In the genomic region with DNA sequence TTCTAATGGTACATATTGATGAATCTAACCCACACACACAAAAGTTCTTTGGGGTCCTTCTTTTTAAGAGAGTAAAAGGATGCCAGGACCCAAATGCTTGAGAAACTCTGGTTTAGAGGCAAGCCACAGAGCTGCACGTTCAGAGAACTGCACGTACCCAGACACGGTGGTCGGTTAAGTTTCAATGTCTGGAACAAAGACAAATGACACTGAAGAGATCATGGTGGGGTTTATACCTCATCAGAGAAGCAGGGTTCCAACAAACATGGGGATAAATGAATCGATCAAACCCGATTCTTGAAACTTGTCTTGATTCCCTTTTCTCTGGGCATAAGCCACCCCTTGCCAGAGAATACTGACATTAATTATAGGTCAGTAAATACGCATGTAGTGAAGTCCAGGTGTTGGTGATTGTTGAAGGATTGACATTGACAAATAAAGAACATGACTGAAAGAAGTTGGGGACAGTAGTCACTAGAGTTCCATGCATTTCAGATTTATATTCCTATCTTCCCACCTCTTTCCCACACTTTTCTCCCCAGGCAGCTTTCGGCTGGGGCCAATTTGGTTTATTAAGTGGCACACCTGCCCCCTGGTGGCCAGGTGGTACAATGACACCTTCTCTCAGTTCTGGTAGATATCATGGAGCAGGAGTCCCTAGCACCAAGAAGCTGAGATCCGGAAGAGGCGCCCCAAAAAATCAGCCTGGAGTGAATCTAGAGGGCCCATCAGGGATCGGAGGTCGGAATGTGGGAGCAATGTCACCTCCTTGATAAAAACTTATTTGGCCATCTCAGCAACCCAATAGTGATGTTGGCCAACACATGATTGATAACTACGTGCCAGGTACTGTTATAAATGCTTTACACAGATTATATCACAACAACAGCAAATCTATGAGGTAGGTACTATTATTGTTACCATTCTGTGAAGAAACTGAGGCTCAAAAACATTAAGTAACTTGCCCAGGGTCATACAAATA, we compare ENCODE assay signal across 8 cellular contexts. TPM values are rescaled to one million over a fixed set of nuclear protein-coding genes. Genes with fewer than 3 reads are reported as not detected.
DNase-seq lines count a peak whose midpoint lies in the region; ATAC-seq lines count a peak whose summit lies in the region.

No MANE protein-coding gene starts in this region.

- H3K4me1 Mint-ChIP-seq in activated naive CD8-positive, alpha-beta T cell (ENCODE audit: low read depth), result peaks cover 60% of the 10 kb centered on the region

- no peaks in the 10 kb centered on the region for H3K27me3 Mint-ChIP-seq in activated naive CD8-positive, alpha-beta T cell

- DNase-seq in ELF-1 (ENCODE audit: low read depth, low spot score) (peak; percentile 75), Kasumi-1 (lab: John Stamatoyannopoulos, UW) (peak; percentile 45 to 62), SHP77 treated with DMSO at 0.1 percent for 48 hours (lab: John Stamatoyannopoulos, UW) (peak; percentile 30), Right ventricle myocardium inferior (ENCODE audit: missing footprints) (peak; percentile 83), posterior cingulate gyrus (peak in 7 of 10 donors; percentile 58 to 93 (median 71))

- intact Hi-C loops in Right ventricle myocardium inferior (cut with DNase I) (loop anchor here (1.0 to 2.0 kb wide), 4 partner anchors 40 to 187 kb away; no protein-coding TSS in a partner anchor), posterior cingulate gyrus (cut with DNase I) (loop anchor here (1.0 to 5.0 kb wide), 3 partner anchors 41 to 185 kb away; no protein-coding TSS in a partner anchor)

- peak overlapping the region; percentile 80 for H3K27ac Mint-ChIP-seq in activated naive CD8-positive, alpha-beta T cell

- peak overlapping the region; percentile 5 for H3K4me3 Mint-ChIP-seq in activated naive CD8-positive, alpha-beta T cell

- H3K36me3 Mint-ChIP-seq in activated naive CD8-positive, alpha-beta T cell, result no peaks in the 10 kb centered on the region

- H3K9me3 Mint-ChIP-seq in activated naive CD8-positive, alpha-beta T cell (ENCODE audit: low read depth), result no peaks in the 10 kb centered on the region

- ATAC-seq in Right ventricle myocardium inferior, result peak; percentile 76
- no peak for ATAC-seq in GM21529 (IDR thresholded peaks at IDR 0.05; ENCODE audit: unreplicated experiment)
- no peak for ATAC-seq in HG02840 (IDR thresholded peaks at IDR 0.05; ENCODE audit: low FRiP score, unreplicated experiment)

RNA-seq across cellular contexts. Expression of gene HDAC7, which starts 17.8 kb away (rescaled TPM):
- 38.8 TPM for total RNA-seq in Right ventricle myocardium inferior

Comparison
In these comparisons a context has a peak if more than half of its experiments do, and no peak if none do; other contexts are left out.
1. DNase-seq: peak in every context shown above with its lines; median percentile 83 in Right ventricle myocardium inferior; 75 in ELF-1; 71 in posterior cingulate gyrus; 54 in Kasumi-1; 30 in SHP77 treated with DMSO at 0.1 percent for 48 hours.